16 cellular contexts compared by ENCODE assay signal in genomic region chr18:39149211-39149806, GRCh38.
DNase-seq lines count a peak whose midpoint lies in the region; ATAC-seq, FAIRE-seq and TF ChIP-seq lines count a peak whose summit lies in the region.
"Had no signal": no experiment of that assay in that cellular context is flagged by ENCODE, and none has a peak within 500 bp of the region (broad histone marks: within the 10 kb centered on the region; RNA-seq: fewer than 3 reads in every experiment).

No MANE protein-coding gene starts in this region.

- no peaks in the 10 kb centered on the region for H3K4me1 ChIP-seq in breast epithelium
- H3K4me1 ChIP-seq in HEK293 (ENCODE audit: control insufficient read depth, insufficient read depth, low read length): no peaks in the 10 kb centered on the region
- H3K4me1 ChIP-seq in small intestine (ENCODE audit: control insufficient read depth in 2 of 2, insufficient read depth in 1 of 2, low read depth in 1 of 2, low read length in 1 of 2): no peaks in the 10 kb centered on the region
- H3K4me1 ChIP-seq: BLaER1 treated with 17β-estradiol and CSF1 and Interleukin-3, amounts not matched to agents 10 nM and 100 nM had no signal

- no peak for TF ChIP-seq POLR2A in breast epithelium (IDR thresholded peaks at IDR 0.05)

- no peaks in the 10 kb centered on the region for H3K36me3 ChIP-seq in breast epithelium
- no peaks in the 10 kb centered on the region for H3K36me3 ChIP-seq in HEK293 (ENCODE audit: control insufficient read depth in 2 of 2, insufficient read depth in 1 of 2, low read length in 2 of 2)
- no peaks in the 10 kb centered on the region for H3K36me3 ChIP-seq in small intestine (ENCODE audit: control insufficient read depth in 2 of 2, insufficient read depth in 2 of 2, low read length in 2 of 2)
- H3K36me3 ChIP-seq: BLaER1 treated with 17β-estradiol and CSF1 and Interleukin-3, amounts not matched to agents 10 nM and 100 nM had no signal

- intact Hi-C loops in MCF 10A (cut with micrococcal nuclease): no loop called here
- intact Hi-C loops in breast epithelium (cut with DNase I; ENCODE audit: low total_unique reads): no loop called here

- no peak for ATAC-seq in HG03280 (IDR thresholded peaks at IDR 0.05; ENCODE audit: unreplicated experiment)
- ATAC-seq: PC-3 had no signal

- no peak overlapping the region for H3K27ac Mint-ChIP-seq in MCF 10A (ENCODE audit: low read depth, unreplicated experiment)
- no peak overlapping the region for H3K27ac Mint-ChIP-seq in activated T-cell treated with anti-CD3 and anti-CD28 coated beads, Interleukin-2, amount 50 U/mL, for 24 hours

- no peaks in the 10 kb centered on the region for H3K4me1 Mint-ChIP-seq in MCF 10A (ENCODE audit: insufficient read depth, unreplicated experiment)
- H3K4me1 Mint-ChIP-seq in activated T-cell treated with anti-CD3 and anti-CD28 coated beads, Interleukin-2, amount 50 U/mL, for 24 hours (ENCODE audit: low read depth): no peaks in the 10 kb centered on the region

- WGBS in small intestine, 3 donors: 57 to 63% (median 60%) methylated on average over 3 of the region's 3 CpGs

- POLR2A ChIA-PET in MCF 10A (lab: Yijun Ruan, JAX) (no interaction called here), HEK293 (lab: Yijun Ruan, JAX) (no interaction called here)

- FAIRE-seq in small intestine (lab: Jason Lieb, UNC): peak; percentile 51

- TF ChIP-seq CTCF in MCF 10A (IDR thresholded peaks at IDR 0.05; ENCODE audit: unreplicated experiment): no peak
- no peak for TF ChIP-seq CTCF in breast epithelium (IDR thresholded peaks at IDR 0.05)
- TF ChIP-seq CTCF in HEK293 (tag by site-specific recombination; IDR thresholded peaks at IDR 0.05): no peak

- DNase-seq in MCF 10A (ENCODE audit: unreplicated experiment): peak; percentile 30
- DNase-seq in breast epithelium (ENCODE audit: low spot score in 2 of 2): no peak
- DNase-seq in amniotic epithelial cell (ENCODE audit: low read depth): peak; percentile 1
- DNase-seq in small intestine: no peak
- DNase-seq in activated T-cell treated with anti-CD3 and anti-CD28 coated beads, Interleukin-2, amount 50 U/mL, for 24 hours: no peak
- DNase-seq: DND-41; GF-D8; GM23248; NCI-H1436; NCI-H2081 treated with DMSO at 0.1 percent for 48 hours; NK-92 treated with Interleukin-12 subunit alpha and Interleukin-12 subunit beta, amount 100 ng/mL, for 24 hours; PC-3; T1000 had no signal

- H3K9me3 ChIP-seq in breast epithelium: peaks cover 0 to 9% of the 10 kb centered on the region in 2 donors
- no peaks in the 10 kb centered on the region for H3K9me3 ChIP-seq in HEK293 (ENCODE audit: control insufficient read depth, insufficient read depth, low read depth, low read length)
- no peaks in the 10 kb centered on the region for H3K9me3 ChIP-seq in small intestine (ENCODE audit: control insufficient read depth, low read depth)

- H3K4me3 ChIP-seq in breast epithelium (no peak overlapping the region), HEK293 (ENCODE audit: low read depth, low read length) (no peak overlapping the region), small intestine (ENCODE audit: low read depth in 1 of 2, low read length in 2 of 2) (no peak overlapping the region)
- H3K4me3 ChIP-seq: BLaER1 treated with 17β-estradiol and CSF1 and Interleukin-3, amounts not matched to agents 10 nM and 100 nM; GM23248 had no signal

- BruUV-seq in MCF 10A (replicated peaks; lab: Mats Ljungman, UMichigan): no TSS peak

- H3K4me3 Mint-ChIP-seq in MCF 10A (ENCODE audit: unreplicated experiment): no peak overlapping the region
- no peak overlapping the region for H3K4me3 Mint-ChIP-seq in activated T-cell treated with anti-CD3 and anti-CD28 coated beads, Interleukin-2, amount 50 U/mL, for 24 hours

- peaks cover 6% of the 10 kb centered on the region for H3K36me3 Mint-ChIP-seq in MCF 10A (ENCODE audit: insufficient read depth, unreplicated experiment)
- no peaks in the 10 kb centered on the region for H3K36me3 Mint-ChIP-seq in activated T-cell treated with anti-CD3 and anti-CD28 coated beads, Interleukin-2, amount 50 U/mL, for 24 hours (ENCODE audit: low read depth)

- H3K27ac ChIP-seq in breast epithelium (no peak overlapping the region), HEK293 (ENCODE audit: extremely low read depth, low read depth, low read length) (no peak overlapping the region), small intestine (ENCODE audit: low read depth in 1 of 2, low read length in 1 of 2) (no peak overlapping the region)
- H3K27ac ChIP-seq: BLaER1 treated with 17β-estradiol and CSF1 and Interleukin-3, amounts not matched to agents 10 nM and 100 nM; GM23248 had no signal

- H3K27me3 Mint-ChIP-seq in MCF 10A (ENCODE audit: insufficient read depth, unreplicated experiment): no peaks in the 10 kb centered on the region
- H3K27me3 Mint-ChIP-seq in activated T-cell treated with anti-CD3 and anti-CD28 coated beads, Interleukin-2, amount 50 U/mL, for 24 hours: no peaks in the 10 kb centered on the region

- H3K27me3 ChIP-seq in breast epithelium (no peaks in the 10 kb centered on the region), small intestine (ENCODE audit: control insufficient read depth in 2 of 2, insufficient read depth in 2 of 2, low read length in 2 of 2) (no peaks in the 10 kb centered on the region)
- H3K27me3 ChIP-seq: BLaER1 treated with 17β-estradiol and CSF1 and Interleukin-3, amounts not matched to agents 10 nM and 100 nM had no signal

- H3K9me3 Mint-ChIP-seq in MCF 10A (ENCODE audit: unreplicated experiment): peaks cover 36% of the 10 kb centered on the region
- H3K9me3 Mint-ChIP-seq in activated T-cell treated with anti-CD3 and anti-CD28 coated beads, Interleukin-2, amount 50 U/mL, for 24 hours: peaks cover 27% of the 10 kb centered on the region

- CTCF ChIA-PET in MCF 10A (lab: Yijun Ruan, JAX) (interaction anchor here (0.6 kb wide), 1 partner anchor 817 kb away, joined by 3 read pairs; no protein-coding TSS in a partner anchor), HEK293 (lab: Yijun Ruan, JAX) (no interaction called here)

TF ChIP-seq in HEK293, 187 proteins besides CTCF, POLR2A, EP300 and RAD21:
- TF ChIP-seq TRIM28 (IDR thresholded peaks at IDR 0.05; ENCODE audit: borderline replicate concordance, low read length): peak; percentile 99
- TF ChIP-seq ZIC2 (tag by site-specific recombination; IDR thresholded peaks at IDR 0.05): no peak
- peak; percentile 99 for TF ChIP-seq SETDB1 (IDR thresholded peaks at IDR 0.05; ENCODE audit: insufficient read length, low read length)
TF ChIP-seq in HEK293: peak in this region for 2.

Comparison
In these comparisons a context has a peak if more than half of its experiments do, and no peak if none do; other contexts are left out.
1. DNase-seq: peak in MCF 10A (single experiment) and amniotic epithelial cell (single experiment); none in breast epithelium (0 of 2), small intestine (single experiment) and activated T-cell treated with anti-CD3 and anti-CD28 coated beads, Interleukin-2, amount 50 U/mL, for 24 hours (single experiment).